9 cellular contexts compared by ENCODE assay signal in the genomic region with DNA sequence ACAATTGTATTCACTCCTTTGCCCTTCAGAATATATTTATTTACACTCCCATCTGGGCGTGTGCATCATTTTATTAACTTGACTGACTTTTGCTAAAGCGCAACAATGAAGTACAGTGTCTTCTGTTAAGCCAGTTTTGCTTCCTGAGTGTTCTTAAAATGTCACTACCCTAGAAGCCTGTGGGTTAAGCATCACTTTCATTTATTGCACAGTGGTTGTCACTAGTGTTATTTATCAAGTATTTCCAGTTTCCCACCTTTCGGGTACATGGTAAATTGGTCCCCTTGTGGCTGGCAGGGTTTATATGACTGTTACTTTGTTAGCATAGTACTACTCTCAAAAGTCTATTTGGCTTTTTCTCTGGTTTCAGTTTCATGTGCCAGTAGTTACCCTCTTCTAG. TPM values are rescaled to one million over a fixed set of nuclear protein-coding genes. Genes with fewer than 3 reads are reported as not detected.
DNase-seq lines count a peak whose midpoint lies in the region; ATAC-seq and TF ChIP-seq lines count a peak whose summit lies in the region.
"Had no signal": no experiment of that assay in that cellular context is flagged by ENCODE, and none has a peak within 500 bp of the region (broad histone marks: within the 10 kb centered on the region; RNA-seq: fewer than 3 reads in every experiment).

No MANE protein-coding gene starts in this region.

- ATAC-seq in GM19395 (IDR thresholded peaks at IDR 0.05; ENCODE audit: unreplicated experiment), result peak; percentile 27
- ATAC-seq in HG03135 (IDR thresholded peaks at IDR 0.05; ENCODE audit: unreplicated experiment), result peak; percentile 25
- no peak for ATAC-seq in heart left ventricle

- no peaks in the 10 kb centered on the region for H3K9me3 Mint-ChIP-seq in activated T-helper 2 cell treated with anti-CD3 and anti-CD28 coated beads, Interferon-gamma antibody, Interleukin-2, Interleukin-4, amounts not matched to agents 10 μg/mL and 5 μg/mL and 100 μg/mL, durations not matched to agents 14 hours and 24 hours and 36 hours
- H3K9me3 Mint-ChIP-seq in CD14-positive monocyte, result no peaks in the 10 kb centered on the region

- in situ Hi-C loops in transverse colon (cut with MboI; ENCODE audit: low pct_ligation_motif_present in 1 of 4, low pct_unique_long_range_greater_than_20kb in 1 of 4, low sequenced_read_pairs in 3 of 4), result no loop called here

- no peaks in the 10 kb centered on the region for H3K27me3 ChIP-seq in BLaER1 treated with 17β-estradiol and CSF1 and Interleukin-3, amounts not matched to agents 10 nM and 100 nM
- H3K27me3 ChIP-seq in Peyer's patch (no peaks in the 10 kb centered on the region), transverse colon (no peaks in the 10 kb centered on the region), heart left ventricle (no peaks in the 10 kb centered on the region)

- peak overlapping the region in 5 of 11 experiments; percentile 24 to 87 (median 81); a peak in 5 of 22 replicates for H3K9ac ChIP-seq in BLaER1 treated with 17β-estradiol and CSF1 and Interleukin-3, amounts not matched to agents 10 nM and 100 nM

- H3K36me3 Mint-ChIP-seq in activated T-helper 2 cell treated with anti-CD3 and anti-CD28 coated beads, Interferon-gamma antibody, Interleukin-2, Interleukin-4, amounts not matched to agents 10 μg/mL and 5 μg/mL and 100 μg/mL, durations not matched to agents 14 hours and 24 hours and 36 hours (ENCODE audit: low read depth), result peaks cover 59% of the 10 kb centered on the region
- peaks cover 4 to 13% of the 10 kb centered on the region in 2 donors for H3K36me3 Mint-ChIP-seq in CD14-positive monocyte

- H3K4me2 ChIP-seq in BLaER1 treated with 17β-estradiol and CSF1 and Interleukin-3, amounts not matched to agents 10 nM and 100 nM, result peak overlapping the region; percentile 87 to 99 (median 94)

- peak overlapping the region; percentile 88 for H3K4me3 Mint-ChIP-seq in activated T-helper 2 cell treated with anti-CD3 and anti-CD28 coated beads, Interferon-gamma antibody, Interleukin-2, Interleukin-4, amounts not matched to agents 10 μg/mL and 5 μg/mL and 100 μg/mL, durations not matched to agents 14 hours and 24 hours and 36 hours (ENCODE audit: low read depth)
- H3K4me3 Mint-ChIP-seq in CD14-positive monocyte, result no peak overlapping the region

- H3K9me3 ChIP-seq in BLaER1 treated with 17β-estradiol and CSF1 and Interleukin-3, amounts not matched to agents 10 nM and 100 nM (replicated peaks in 1 of 11), result peaks cover 0 to 6% (median 0%) of the 10 kb centered on the region in 11 experiments; a peak in 2 of 22 replicates
- H3K9me3 ChIP-seq in Peyer's patch, result no peaks in the 10 kb centered on the region
- no peaks in the 10 kb centered on the region for H3K9me3 ChIP-seq in transverse colon
- H3K9me3 ChIP-seq in heart left ventricle, result no peaks in the 10 kb centered on the region

- H3K27me3 Mint-ChIP-seq in activated T-helper 2 cell treated with anti-CD3 and anti-CD28 coated beads, Interferon-gamma antibody, Interleukin-2, Interleukin-4, amounts not matched to agents 10 μg/mL and 5 μg/mL and 100 μg/mL, durations not matched to agents 14 hours and 24 hours and 36 hours (ENCODE audit: low read depth), result no peaks in the 10 kb centered on the region
- H3K27me3 Mint-ChIP-seq in CD14-positive monocyte (ENCODE audit: low read depth in 3 of 3), result no peaks in the 10 kb centered on the region

- H4K20me1 ChIP-seq in BLaER1 treated with 17β-estradiol and CSF1 and Interleukin-3, amounts not matched to agents 10 nM and 100 nM, result peaks cover 8 to 60% (median 40%) of the 10 kb centered on the region in 11 experiments; a peak in 19 of 22 replicates

- no peak for TF ChIP-seq CTCF in Peyer's patch (IDR thresholded peaks at IDR 0.05)
- no peak for TF ChIP-seq CTCF in transverse colon (IDR thresholded peaks at IDR 0.05)
- no peak for TF ChIP-seq CTCF in CD14-positive monocyte (IDR thresholded peaks at IDR 0.05)
- no peak for TF ChIP-seq CTCF in heart left ventricle (IDR thresholded peaks at IDR 0.05)

- TF ChIP-seq POLR2A in Peyer's patch (IDR thresholded peaks at IDR 0.05), result no peak
- no peak for TF ChIP-seq POLR2A in transverse colon (IDR thresholded peaks at IDR 0.05)
- no peak for TF ChIP-seq POLR2A in heart left ventricle (IDR thresholded peaks at IDR 0.05)

- no peak for DNase-seq in activated T-helper 2 cell treated with anti-CD3 and anti-CD28 coated beads, Interferon-gamma antibody, Interleukin-2, Interleukin-4, amounts not matched to agents 10 μg/mL and 5 μg/mL and 100 μg/mL, durations not matched to agents 14 hours and 24 hours and 36 hours (ENCODE audit: low spot score)
- no peak for DNase-seq in Peyer's patch
- no peak for DNase-seq in transverse colon
- no peak for DNase-seq in CD14-positive monocyte (ENCODE audit: low spot score)
- no peak for DNase-seq in heart left ventricle

- intact Hi-C loops in activated T-helper 2 cell treated with anti-CD3 and anti-CD28 coated beads, Interferon-gamma antibody, Interleukin-2, Interleukin-4, amounts not matched to agents 10 μg/mL and 5 μg/mL and 100 μg/mL, durations not matched to agents 14 hours and 24 hours and 36 hours (cut with micrococcal nuclease), result loop anchor here (1.0 to 10.0 kb wide), 6 partner anchors 8 to 604 kb away; a partner anchor contains a TSS
- intact Hi-C loops in transverse colon (cut with DNase I; ENCODE audit: low total_unique reads), result no loop called here
- intact Hi-C loops in CD14-positive monocyte (cut with micrococcal nuclease), result loop anchor here (1.0 to 10.0 kb wide), 3 partner anchors 32 to 114 kb away; a partner anchor contains a TSS
- intact Hi-C loops in heart left ventricle (cut with DNase I), result loop anchor here in 9 of 10 donors (1.0 to 10.0 kb wide), 7 partner anchors 30 to 112 kb away; a partner anchor contains a TSS

- H3K4me1 Mint-ChIP-seq in activated T-helper 2 cell treated with anti-CD3 and anti-CD28 coated beads, Interferon-gamma antibody, Interleukin-2, Interleukin-4, amounts not matched to agents 10 μg/mL and 5 μg/mL and 100 μg/mL, durations not matched to agents 14 hours and 24 hours and 36 hours (ENCODE audit: low read depth), result peaks cover 37% of the 10 kb centered on the region
- H3K4me1 Mint-ChIP-seq in CD14-positive monocyte, result peaks cover 25% of the 10 kb centered on the region

- H3K4me1 ChIP-seq in BLaER1 treated with 17β-estradiol and CSF1 and Interleukin-3, amounts not matched to agents 10 nM and 100 nM, result peaks cover 41 to 53% (median 49%) of the 10 kb centered on the region in 10 experiments
- peaks cover 0 to 48% (median 8%) of the 10 kb centered on the region in 4 donors for H3K4me1 ChIP-seq in Peyer's patch
- peaks cover 5 to 41% (median 34%) of the 10 kb centered on the region in 4 donors for H3K4me1 ChIP-seq in transverse colon
- peaks cover 7 to 45% (median 35%) of the 10 kb centered on the region in 12 donors for H3K4me1 ChIP-seq in heart left ventricle

- H3K4me3 ChIP-seq in BLaER1 treated with 17β-estradiol and CSF1 and Interleukin-3, amounts not matched to agents 10 nM and 100 nM, result peak overlapping the region in 1 of 10 experiments; percentile 93; a peak in 2 of 20 replicates
- H3K4me3 ChIP-seq in Peyer's patch, result no peak overlapping the region
- no peak overlapping the region for H3K4me3 ChIP-seq in transverse colon
- no peak overlapping the region for H3K4me3 ChIP-seq in heart left ventricle

- H3K27ac Mint-ChIP-seq in activated T-helper 2 cell treated with anti-CD3 and anti-CD28 coated beads, Interferon-gamma antibody, Interleukin-2, Interleukin-4, amounts not matched to agents 10 μg/mL and 5 μg/mL and 100 μg/mL, durations not matched to agents 14 hours and 24 hours and 36 hours, result peak overlapping the region; percentile 94
- peak overlapping the region in 2 of 7 donors; percentile 7 to 43 for H3K27ac Mint-ChIP-seq in CD14-positive monocyte

- H3K36me3 ChIP-seq in BLaER1 treated with 17β-estradiol and CSF1 and Interleukin-3, amounts not matched to agents 10 nM and 100 nM, result peaks cover 3 to 45% (median 22%) of the 10 kb centered on the region in 11 experiments; a peak in 19 of 22 replicates
- H3K36me3 ChIP-seq in Peyer's patch, result no peaks in the 10 kb centered on the region
- no peaks in the 10 kb centered on the region for H3K36me3 ChIP-seq in transverse colon
- peaks cover 0 to 7% (median 5%) of the 10 kb centered on the region in 9 donors for H3K36me3 ChIP-seq in heart left ventricle

- WGBS in transverse colon (ENCODE audit: low coverage in 1 of 2), 2 donors, result 0 to 35% methylated on average over 1 to 3 of the region's 3 CpGs
- WGBS in heart left ventricle, 4 donors, result 59 to 69% (median 67%) methylated on average over 3 of the region's 3 CpGs

- no peak for TF ChIP-seq EP300 in transverse colon (IDR thresholded peaks at IDR 0.05; ENCODE audit: low read depth)

- H3K27ac ChIP-seq in BLaER1 treated with 17β-estradiol and CSF1 and Interleukin-3, amounts not matched to agents 10 nM and 100 nM, result no peak overlapping the region
- H3K27ac ChIP-seq in Peyer's patch (no peak overlapping the region), transverse colon (peak overlapping the region in 1 of 4 donors; percentile 20), heart left ventricle (peak overlapping the region in 1 of 12 donors; percentile 26)
- H3K27ac ChIP-seq: epithelial cell of prostate had no signal

RNA-seq across cellular contexts. Expression of a gene that starts 3.3 kb away (rescaled TPM):
- total RNA-seq in activated T-helper 2 cell treated with anti-CD3 and anti-CD28 coated beads, Interferon-gamma antibody, Interleukin-2, Interleukin-4, amounts not matched to agents 10 μg/mL and 5 μg/mL and 100 μg/mL, durations not matched to agents 14 hours and 24 hours and 36 hours, result 406 and 416 TPM in 2 replicates
- 1 to 10 TPM; 2.6 to 9.0 (median 6.0) TPM for total RNA-seq in Peyer's patch
- 10 to 100 TPM in 1 of 4 donors, 1 to 10 TPM in 2, not detected in 1; 5.3 to 35.5 (median 5.9) TPM for total RNA-seq in transverse colon
- 1 to 10 TPM; 2.0 to 2.6 TPM for polyA plus RNA-seq in CD14-positive monocyte
- 10 to 100 TPM in 3 of 9 donors, 1 to 10 TPM in 6; 6.1 to 17.7 (median 7.7) TPM for total RNA-seq in heart left ventricle
- 1 to 10 TPM; 7.5 to 8.5 TPM for polyA plus RNA-seq in heart left ventricle

RNA-seq across cellular contexts. Expression of a gene that starts 17.6 kb away (rescaled TPM):
- 46.9 and 52.4 TPM in 2 replicates for total RNA-seq in activated T-helper 2 cell treated with anti-CD3 and anti-CD28 coated beads, Interferon-gamma antibody, Interleukin-2, Interleukin-4, amounts not matched to agents 10 μg/mL and 5 μg/mL and 100 μg/mL, durations not matched to agents 14 hours and 24 hours and 36 hours
- total RNA-seq in Peyer's patch (10 to 100 TPM; 14.0 to 23.3 (median 20.4) TPM), transverse colon (10 to 100 TPM; 22.1 to 30.3 (median 23.2) TPM), heart left ventricle (10 to 100 TPM; 15.0 to 24.6 (median 21.4) TPM)
- polyA plus RNA-seq in CD14-positive monocyte (10 to 100 TPM; 10.1 to 11.1 TPM), heart left ventricle (10 to 100 TPM in 1 of 2 donors, 1 to 10 TPM in 1; 9.1 to 20.0 TPM)

RNA-seq across cellular contexts. Expression of a gene that starts 49.2 kb away (rescaled TPM):
- total RNA-seq in activated T-helper 2 cell treated with anti-CD3 and anti-CD28 coated beads, Interferon-gamma antibody, Interleukin-2, Interleukin-4, amounts not matched to agents 10 μg/mL and 5 μg/mL and 100 μg/mL, durations not matched to agents 14 hours and 24 hours and 36 hours, result 108 and 112 TPM in 2 replicates
- total RNA-seq in Peyer's patch (10 to 100 TPM in 3 of 4 donors, 1 to 10 TPM in 1; 7.9 to 45.4 (median 14.8) TPM), transverse colon (100 to 1,000 TPM in 1 of 4 donors, 10 to 100 TPM in 3; 21.4 to 189 (median 44.2) TPM), heart left ventricle (10 to 100 TPM; 12.3 to 65.3 (median 25.7) TPM)
- polyA plus RNA-seq in CD14-positive monocyte (100 to 1,000 TPM; 110 to 152 TPM), heart left ventricle (10 to 100 TPM; 16.6 to 23.6 TPM)

Comparison
In these comparisons a context has a peak if more than half of its experiments do, and no peak if none do; other contexts are left out.
1. ATAC-seq: peak in GM19395 (single experiment) and HG03135 (single experiment); none in heart left ventricle (0 of 4).
2. RNA of a gene that starts 3.3 kb away (total RNA-seq): 406 to 416 TPM in activated T-helper 2 cell treated with anti-CD3 and anti-CD28 coated beads, Interferon-gamma antibody, Interleukin-2, Interleukin-4, amounts not matched to agents 10 μg/mL and 5 μg/mL and 100 μg/mL, durations not matched to agents 14 hours and 24 hours and 36 hours; 2.6 to 9.0 TPM in Peyer's patch, 6.1 to 17.7 TPM in heart left ventricle and 5.3 to 35.5 TPM in transverse colon; every median in the first group is over 10 times any median in the second.